14 cellular contexts compared by ENCODE assay signal in the genomic region with DNA sequence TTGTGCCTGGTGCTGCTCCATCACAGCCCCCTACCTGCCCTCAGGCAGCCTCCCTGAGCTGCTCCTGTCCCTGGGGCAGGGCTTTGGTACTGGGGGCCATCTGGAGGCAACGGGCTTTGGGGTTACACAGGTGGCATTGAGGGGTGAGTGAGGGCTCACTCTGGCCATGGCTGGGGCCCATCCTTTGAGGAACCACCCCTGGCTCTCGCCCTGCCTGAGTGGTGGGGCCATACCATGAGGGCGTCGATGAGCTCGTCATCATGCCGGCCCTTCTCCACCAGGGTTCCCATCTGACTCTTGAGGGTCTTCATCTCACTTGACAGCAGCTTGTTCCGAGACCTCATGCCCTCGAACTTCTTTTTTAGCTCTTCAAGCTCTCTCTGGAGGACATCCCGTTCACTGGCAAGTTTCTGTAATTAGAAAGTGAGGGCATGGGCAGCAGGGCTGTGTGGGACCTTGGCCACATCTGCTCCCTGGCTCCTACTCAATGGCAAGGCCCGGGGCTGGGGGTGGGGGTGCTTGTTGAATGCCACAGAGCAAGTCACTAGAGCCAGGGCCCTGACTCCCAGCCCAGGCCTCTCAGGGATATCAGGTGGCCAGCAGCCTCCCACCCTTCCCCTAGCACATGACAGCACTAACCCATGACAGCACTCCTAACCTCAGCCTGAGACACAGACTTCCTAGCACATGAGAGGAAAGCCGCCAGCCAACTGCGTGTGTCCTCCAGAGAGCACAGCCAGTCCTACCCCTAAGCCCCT.
DNase-seq lines count a peak whose midpoint lies in the region; ATAC-seq lines count a peak whose summit lies in the region.
"Had no signal": no experiment of that assay in that cellular context is flagged by ENCODE, and none has a peak within 500 bp of the region (broad histone marks: within the 10 kb centered on the region; RNA-seq: fewer than 3 reads in every experiment).

No MANE protein-coding gene starts in this region.

- H3K27ac Mint-ChIP-seq in dendritic cell treated with granulocyte-macrophage colony-stimulating factor and Interleukin-4, amounts not matched to agents 40 ng/mL and 50 ng/mL, for 4 days: peak overlapping the region; percentile 38
- H3K27ac Mint-ChIP-seq: activated CD8-positive, alpha-beta T cell treated with anti-CD3 and anti-CD28 coated beads for 36 hours; CD4-positive, alpha-beta T cell had no signal

- peak; percentile 29 for DNase-seq in RPMI8226
- DNase-seq in left kidney (ENCODE audit: low read depth, low spot score): peak; percentile 91
- DNase-seq in stimulated activated CD8-positive, alpha-beta memory T cell treated with anti-CD3 and anti-CD28 coated beads, Interleukin-4, amount 100 ng/mL, for 48 hours: peak; percentile 8
- no peak for DNase-seq in SKM-1 treated with dmso at 0.1 percent for 144 hours (lab: John Stamatoyannopoulos, UW; ENCODE audit: unreplicated experiment)
- DNase-seq in NOMO-1 treated with DMSO at 0.1 percent for 48 hours (lab: John Stamatoyannopoulos, UW; ENCODE audit: unreplicated experiment): no peak
- DNase-seq: activated CD8-positive, alpha-beta T cell treated with anti-CD3 and anti-CD28 coated beads for 36 hours; activated naive CD8-positive, alpha-beta T cell treated with anti-CD3 and anti-CD28 coated beads for 36 hours; CD4-positive, alpha-beta T cell; effector CD4-positive, alpha-beta T cell; NCI-H226; PC-3 had no signal

- H3K36me3 Mint-ChIP-seq in dendritic cell treated with granulocyte-macrophage colony-stimulating factor and Interleukin-4, amounts not matched to agents 40 ng/mL and 50 ng/mL, for 4 days (ENCODE audit: low read depth): no peaks in the 10 kb centered on the region
- H3K36me3 Mint-ChIP-seq: activated naive CD8-positive, alpha-beta T cell treated with anti-CD3 and anti-CD28 coated beads for 36 hours had no signal

- no peaks in the 10 kb centered on the region for H3K27me3 Mint-ChIP-seq in dendritic cell treated with granulocyte-macrophage colony-stimulating factor and Interleukin-4, amounts not matched to agents 40 ng/mL and 50 ng/mL, for 4 days
- H3K27me3 Mint-ChIP-seq: activated CD8-positive, alpha-beta T cell treated with anti-CD3 and anti-CD28 coated beads for 36 hours; activated naive CD8-positive, alpha-beta T cell treated with anti-CD3 and anti-CD28 coated beads for 36 hours; CD4-positive, alpha-beta T cell had no signal

- intact Hi-C loops in dendritic cell treated with granulocyte-macrophage colony-stimulating factor and Interleukin-4, amounts not matched to agents 40 ng/mL and 50 ng/mL, for 4 days (cut with micrococcal nuclease): no loop called here

- ATAC-seq in GM21367 (IDR thresholded peaks at IDR 0.05; ENCODE audit: unreplicated experiment) (no peak), HG03095 (IDR thresholded peaks at IDR 0.05; ENCODE audit: unreplicated experiment) (no peak)
- ATAC-seq: activated CD8-positive, alpha-beta T cell treated with anti-CD3 and anti-CD28 coated beads for 36 hours; PC-3 had no signal

- no peaks in the 10 kb centered on the region for H3K9me3 Mint-ChIP-seq in dendritic cell treated with granulocyte-macrophage colony-stimulating factor and Interleukin-4, amounts not matched to agents 40 ng/mL and 50 ng/mL, for 4 days
- H3K9me3 Mint-ChIP-seq: activated CD8-positive, alpha-beta T cell treated with anti-CD3 and anti-CD28 coated beads for 36 hours; activated naive CD8-positive, alpha-beta T cell treated with anti-CD3 and anti-CD28 coated beads for 36 hours; CD4-positive, alpha-beta T cell had no signal

- H3K4me3 Mint-ChIP-seq in dendritic cell treated with granulocyte-macrophage colony-stimulating factor and Interleukin-4, amounts not matched to agents 40 ng/mL and 50 ng/mL, for 4 days: no peak overlapping the region
- H3K4me3 Mint-ChIP-seq: activated CD8-positive, alpha-beta T cell treated with anti-CD3 and anti-CD28 coated beads for 36 hours; activated naive CD8-positive, alpha-beta T cell treated with anti-CD3 and anti-CD28 coated beads for 36 hours; CD4-positive, alpha-beta T cell had no signal

- peaks cover 17% of the 10 kb centered on the region for H3K4me1 Mint-ChIP-seq in dendritic cell treated with granulocyte-macrophage colony-stimulating factor and Interleukin-4, amounts not matched to agents 40 ng/mL and 50 ng/mL, for 4 days (ENCODE audit: low read depth)

Comparison
In these comparisons a context has a peak if more than half of its experiments do, and no peak if none do; other contexts are left out.
1. DNase-seq: peak in RPMI8226 (single experiment), left kidney (single experiment) and stimulated activated CD8-positive, alpha-beta memory T cell treated with anti-CD3 and anti-CD28 coated beads, Interleukin-4, amount 100 ng/mL, for 48 hours (single experiment); none in SKM-1 treated with dmso at 0.1 percent for 144 hours (single experiment) and NOMO-1 treated with DMSO at 0.1 percent for 48 hours (single experiment).